In genomic region chr3:125933397-125934173, GRCh38 we compare ENCODE assay signal across 10 cellular contexts. TPM values are rescaled to one million over a fixed set of nuclear protein-coding genes. Genes with fewer than 3 reads are reported as not detected.
A peak's percentile ranks its signal among the peaks of the same experiment; 100 is the strongest.
DNase-seq lines count a peak whose midpoint lies in the region; FAIRE-seq and TF ChIP-seq lines count a peak whose summit lies in the region.
"Not testable (repeated sequence)": the region's sequence is repeated elsewhere in the genome, so short reads cannot be mapped to it uniquely, and the experiment has no call there.
"Had no signal": no experiment of that assay in that cellular context is flagged by ENCODE, and none has a peak within 500 bp of the region (broad histone marks: within the 10 kb centered on the region; RNA-seq: fewer than 3 reads in every experiment).

No MANE protein-coding gene starts in this region.

- H3F3A ChIP-seq in smooth muscle cell (ENCODE audit: low read depth): not testable (repeated sequence)

- H3K36me3 ChIP-seq in astrocyte (ENCODE audit: insufficient read depth, low read length); mesenchymal stem cell (ENCODE audit: control insufficient read depth in 1 of 2, insufficient read depth in 2 of 2, low read depth in 1 of 2, low read length in 2 of 2); smooth muscle cell (ENCODE audit: low read depth): not testable (repeated sequence)

- TF ChIP-seq CTCF in HFFc6 (IDR thresholded peaks at IDR 0.05); astrocyte (IDR thresholded peaks at IDR 0.05; ENCODE audit: insufficient read depth, low read depth, low read length); fibroblast of mammary gland (conservative IDR thresholded peaks at IDR 0.05; ENCODE audit: control insufficient read depth, insufficient read depth, low read depth, low read length); smooth muscle cell (IDR thresholded peaks at IDR 0.05; ENCODE audit: borderline replicate concordance, insufficient read depth, poor library complexity, severe bottlenecking): not testable (repeated sequence)

- H3K18ac ChIP-seq in mesenchymal stem cell (ENCODE audit: low read depth in 1 of 2, low read length in 2 of 2): not testable (repeated sequence)

- not testable (repeated sequence) for H3K27ac ChIP-seq in astrocyte (ENCODE audit: low read depth, low read length); mesenchymal stem cell (ENCODE audit: low read length, poor library complexity, severe bottlenecking); smooth muscle cell (ENCODE audit: low read depth)

- 72% methylated on average over 8 of the region's 17 CpGs for WGBS in mesenchymal stem cell
- 87% methylated on average over 17 of the region's 17 CpGs for WGBS in smooth muscle cell (ENCODE audit: low lambda C conversion rate)

- not testable (repeated sequence) for H4K91ac ChIP-seq in mesenchymal stem cell (ENCODE audit: low read length)

- peaks cover 22% of the 10 kb centered on the region for H3K4me1 Mint-ChIP-seq in HFFc6 (ENCODE audit: low read depth)
- not testable (repeated sequence) for H3K4me1 Mint-ChIP-seq in astrocyte (ENCODE audit: low read depth, unreplicated experiment)

- not testable (repeated sequence) for H4K20me1 ChIP-seq in astrocyte (ENCODE audit: insufficient read depth, low read length); smooth muscle cell (ENCODE audit: low read depth)

- H2BK5ac ChIP-seq in mesenchymal stem cell (ENCODE audit: low read depth, low read length, poor library complexity, severe bottlenecking): not testable (repeated sequence)

- H3K27me3 ChIP-seq in astrocyte (ENCODE audit: insufficient read depth, low read length); mesenchymal stem cell (ENCODE audit: control insufficient read depth in 1 of 2, insufficient read depth in 1 of 2, low read length in 2 of 2); smooth muscle cell (ENCODE audit: low read depth): not testable (repeated sequence)

- H3K27ac Mint-ChIP-seq in HFFc6 (peak overlapping the region; percentile 86), astrocyte (ENCODE audit: unreplicated experiment) (peak overlapping the region; percentile 55)

- not testable (repeated sequence) for H3K9ac ChIP-seq in astrocyte (ENCODE audit: low read length); mesenchymal stem cell (ENCODE audit: low read length)
- H3K9ac ChIP-seq in smooth muscle cell (ENCODE audit: low read depth): peak overlapping the region; percentile 22

- not testable (repeated sequence) for H2BK12ac ChIP-seq in mesenchymal stem cell (ENCODE audit: low read length in 2 of 2)

- H3K79me2 ChIP-seq in astrocyte (ENCODE audit: insufficient read depth, low read length); smooth muscle cell (ENCODE audit: low read depth): not testable (repeated sequence)

- H3K79me1 ChIP-seq in mesenchymal stem cell (replicated peaks; ENCODE audit: low read length, poor library complexity, severe bottlenecking): not testable (repeated sequence)

- H2BK120ac ChIP-seq in mesenchymal stem cell (ENCODE audit: low read depth, low read length): not testable (repeated sequence)

- H3K27me3 Mint-ChIP-seq in HFFc6 (ENCODE audit: insufficient read depth); astrocyte (ENCODE audit: low read depth, unreplicated experiment): not testable (repeated sequence)

- not testable (repeated sequence) for FAIRE-seq in astrocyte (lab: Jason Lieb, UNC)

- H2BK15ac ChIP-seq in mesenchymal stem cell (ENCODE audit: low read depth, poor library complexity, severe bottlenecking): not testable (repeated sequence)

- H2AFZ ChIP-seq in astrocyte (ENCODE audit: low read depth, low read length); mesenchymal stem cell (ENCODE audit: low read depth, low read length); smooth muscle cell (ENCODE audit: low read depth): not testable (repeated sequence)

- H3K4me3 Mint-ChIP-seq in HFFc6; astrocyte (ENCODE audit: unreplicated experiment): not testable (repeated sequence)

- DNase-seq in EH (ENCODE audit: low read depth): peak; percentile 29
- peak; percentile 46 for DNase-seq in HFFc6
- DNase-seq in RPMI7951 (ENCODE audit: low read depth): peak; percentile 23
- not testable (repeated sequence) for DNase-seq in astrocyte (ENCODE audit: low read depth); smooth muscle cell (lab: John Stamatoyannopoulos, UW; ENCODE audit: unreplicated experiment)
- DNase-seq in fibroblast of mammary gland (ENCODE audit: low read depth): peak; percentile 23
- DNase-seq in mesenchymal stem cell: peak; percentile 47

- H3K36me3 Mint-ChIP-seq in HFFc6 (ENCODE audit: low read depth); astrocyte (ENCODE audit: low read depth, unreplicated experiment): not testable (repeated sequence)

- not testable (repeated sequence) for H2AK5ac ChIP-seq in mesenchymal stem cell (ENCODE audit: low read length, severe bottlenecking)

- not testable (repeated sequence) for H3K9me3 Mint-ChIP-seq in HFFc6; astrocyte (ENCODE audit: unreplicated experiment)

- H3K9me3 ChIP-seq in astrocyte (ENCODE audit: insufficient read depth, low read depth, low read length); mesenchymal stem cell (ENCODE audit: control insufficient read depth, low read length); smooth muscle cell (replicated peaks; ENCODE audit: low read depth): not testable (repeated sequence)

- not testable (repeated sequence) for H3K14ac ChIP-seq in mesenchymal stem cell (ENCODE audit: low read length in 2 of 2)

- not testable (repeated sequence) for H4K8ac ChIP-seq in mesenchymal stem cell (ENCODE audit: low read length)

- H3K4me2 ChIP-seq in astrocyte (ENCODE audit: low read length); mesenchymal stem cell (ENCODE audit: low read length, poor library complexity, severe bottlenecking); smooth muscle cell: not testable (repeated sequence)

- not testable (repeated sequence) for H3K4me3 ChIP-seq in astrocyte (ENCODE audit: insufficient read depth, low read depth, low read length); fibroblast of mammary gland (ENCODE audit: control insufficient read depth, low read depth, low read length); mesenchymal stem cell (ENCODE audit: insufficient read depth in 1 of 2, low read depth in 1 of 2, low read length in 2 of 2); smooth muscle cell

- not testable (repeated sequence) for H3K4me1 ChIP-seq in astrocyte (ENCODE audit: insufficient read depth, low read length); mesenchymal stem cell (ENCODE audit: control insufficient read depth, insufficient read depth, low read depth, low read length); smooth muscle cell (ENCODE audit: low read depth)

- H3K23ac ChIP-seq in mesenchymal stem cell (ENCODE audit: low read length in 2 of 2): not testable (repeated sequence)

- not testable (repeated sequence) for H3K4ac ChIP-seq in mesenchymal stem cell (ENCODE audit: low read depth in 1 of 2, low read length in 2 of 2)

RNA-seq across cellular contexts. Expression of gene ROPN1B, which starts 35.4 kb away (rescaled TPM):
- not detected for total RNA-seq in HFFc6 (2021; fragmentation: NEBNext Ultra II Directional; extraction: Animal tissue kit (Norgen Biotek cat#: 25700))
- total RNA-seq in RPMI7951 (2014; rRNA removed; shearing (Covaris generic)): 1.2 and 1.3 TPM in 2 replicates
- not detected in 2 replicates for total RNA-seq in astrocyte
- polyA plus RNA-seq in mesenchymal stem cell (2013, experiment 1 of 2): not detected
- not detected for polyA plus RNA-seq in mesenchymal stem cell (2013, experiment 2 of 2)
- not detected in 2 replicates for total RNA-seq in smooth muscle cell
- not detected in 2 replicates for polyA plus RNA-seq in smooth muscle cell
- total RNA-seq: CD4-positive, alpha-beta memory T cell; GM23338 had no signal
- polyA plus RNA-seq: CD14-positive monocyte; CD4-positive, alpha-beta memory T cell; GM23338 had no signal
